Comparison of ENCODE assay signal across 10 cellular contexts in the genomic region with DNA sequence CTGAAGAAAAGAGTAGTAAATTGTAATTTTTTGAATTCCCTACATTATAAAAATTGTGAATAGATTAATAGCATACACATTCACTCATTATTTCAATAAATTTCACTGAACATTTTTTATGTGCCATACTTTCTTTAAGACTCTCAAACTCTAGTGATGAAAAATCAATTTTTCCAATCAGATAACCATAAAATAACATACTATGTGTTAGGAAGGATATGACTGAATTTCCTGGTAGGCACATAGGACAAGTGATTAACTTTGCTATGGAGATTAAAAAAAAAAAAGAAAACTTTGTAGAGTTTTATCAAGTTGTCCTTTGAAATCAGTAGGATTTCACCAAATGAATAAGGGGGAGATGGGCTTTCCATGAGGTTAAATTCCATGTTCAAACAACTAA.
"Had no signal": no experiment of that assay in that cellular context is flagged by ENCODE, and none has a peak within 500 bp of the region (broad histone marks: within the 10 kb centered on the region; RNA-seq: fewer than 3 reads in every experiment).

No MANE protein-coding gene starts in this region.

- H2AFZ ChIP-seq: GM23248, GM23338 had no signal

- H3K9me3 ChIP-seq: HAP-1 had no signal

- H3K9ac ChIP-seq: GM23248 had no signal

- ATAC-seq: GM23338, HCT116 had no signal

- H3K27ac Mint-ChIP-seq: GM23338, H9, HFFc6 had no signal

- H3K4me1 ChIP-seq: HAP-1 had no signal

- H3K4me3 Mint-ChIP-seq: GM23338, H9, HFFc6 had no signal

- DNase-seq: GM23248, GOT3, H7, H9, HCEC 1CT, HFFc6 had no signal

- H3K27ac ChIP-seq: GM23248 had no signal

- H3K4me3 ChIP-seq: GM23248, GM23338, HAP-1 had no signal

- H3K4me2 ChIP-seq: GM23338 had no signal

- H3K36me3 ChIP-seq: HAP-1 had no signal

- FAIRE-seq: H1 had no signal

- H3K9me3 Mint-ChIP-seq: GM23338, H9 had no signal
